1 cellular context compared by ENCODE assay signal in the genomic region with DNA sequence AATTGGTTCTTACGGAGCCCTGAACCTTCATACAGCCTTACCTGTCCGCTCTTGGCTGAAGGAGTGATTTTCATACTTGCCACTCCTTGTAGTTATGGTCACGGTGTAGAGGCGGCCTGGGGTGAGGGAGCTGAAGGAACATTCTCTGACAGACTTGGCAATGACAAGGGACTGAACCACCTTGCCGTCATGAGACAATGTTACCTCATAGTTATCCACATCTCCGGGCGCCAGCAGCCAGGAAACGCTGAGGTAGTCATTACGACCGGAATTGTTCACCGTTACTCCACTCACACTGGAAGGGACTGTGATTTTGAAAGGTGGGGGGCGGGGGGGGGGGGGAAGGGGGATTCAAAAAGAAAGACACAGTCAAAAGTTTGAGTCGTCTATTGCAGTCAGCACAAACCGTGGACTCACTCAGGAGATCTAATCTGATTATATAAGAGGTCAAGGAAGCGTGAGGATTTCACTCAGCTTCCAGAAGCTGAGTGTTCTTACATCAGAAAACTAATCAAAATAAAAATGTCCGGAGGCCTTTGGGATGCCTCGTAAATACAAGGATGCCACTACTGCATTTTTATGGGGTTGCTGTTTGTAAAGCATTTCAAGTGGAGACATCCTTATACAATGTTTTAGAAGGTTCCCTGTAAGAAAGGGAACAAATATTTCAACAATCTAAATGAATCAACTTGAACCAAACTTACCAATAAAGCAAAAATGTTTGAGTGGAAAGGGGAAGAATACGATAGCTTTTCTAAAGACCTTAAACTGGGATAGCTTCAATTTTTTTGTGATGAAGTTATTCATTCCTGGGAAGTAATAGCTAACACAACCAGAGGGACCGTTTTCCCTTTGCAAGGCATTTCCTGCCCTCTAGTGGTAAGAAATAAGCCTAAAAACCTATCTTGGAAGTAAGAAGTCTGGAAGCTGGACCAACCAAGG.
TF ChIP-seq lines count a peak whose summit lies in the region.

No MANE protein-coding gene starts in this region.

TF ChIP-seq in endothelial cell of umbilical vein, 7 proteins besides CTCF, POLR2A, EP300 and RAD21 (continued from another document):
- TF ChIP-seq, protein P1, sequence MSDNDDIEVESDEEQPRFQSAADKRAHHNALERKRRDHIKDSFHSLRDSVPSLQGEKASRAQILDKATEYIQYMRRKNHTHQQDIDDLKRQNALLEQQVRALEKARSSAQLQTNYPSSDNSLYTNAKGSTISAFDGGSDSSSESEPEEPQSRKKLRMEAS (IDR thresholded peaks at IDR 0.05; ENCODE audit: insufficient read depth, insufficient read length), result no peak
